In genomic region chr19:35673121-35673804, GRCh38 we compare ENCODE assay signal across 9 cellular contexts. TPM values are rescaled to one million over a fixed set of nuclear protein-coding genes. Genes with fewer than 3 reads are reported as not detected.
DNase-seq lines count a peak whose midpoint lies in the region; ATAC-seq and TF ChIP-seq lines count a peak whose summit lies in the region.
"Had no signal": no experiment of that assay in that cellular context is flagged by ENCODE, and none has a peak within 500 bp of the region (broad histone marks: within the 10 kb centered on the region; RNA-seq: fewer than 3 reads in every experiment).

No MANE protein-coding gene starts in this region.

- no peaks in the 10 kb centered on the region for H3K9me3 Mint-ChIP-seq in HFFc6
- no peaks in the 10 kb centered on the region for H3K9me3 Mint-ChIP-seq in stimulated activated naive CD8-positive, alpha-beta T cell treated with anti-CD3 and anti-CD28 coated beads, Interleukin-15, Interleukin-2, amounts not matched to agents 100 ng/mL and 50 ng/mL, for 24 hours

- H4K91ac ChIP-seq in mesenchymal stem cell (ENCODE audit: low read length): peak overlapping the region; percentile 4

- H4K8ac ChIP-seq in mesenchymal stem cell (ENCODE audit: low read length): peak overlapping the region; percentile 59

- CTCF ChIA-PET in AG04449 (lab: Yijun Ruan, JAX): interaction anchor here (1.1 to 1.4 kb wide), 4 partner anchors 8 to 21 kb away, joined by 3 to 5 read pairs (median 4); no protein-coding TSS in a partner anchor

- H3K18ac ChIP-seq in mesenchymal stem cell (ENCODE audit: low read depth in 1 of 2, low read length in 2 of 2): no peak overlapping the region

- H2AK5ac ChIP-seq in mesenchymal stem cell (ENCODE audit: low read length, severe bottlenecking): no peak overlapping the region

- no peaks in the 10 kb centered on the region for H3K36me3 Mint-ChIP-seq in HFFc6 (ENCODE audit: low read depth)
- H3K36me3 Mint-ChIP-seq in stimulated activated naive CD8-positive, alpha-beta T cell treated with anti-CD3 and anti-CD28 coated beads, Interleukin-15, Interleukin-2, amounts not matched to agents 100 ng/mL and 50 ng/mL, for 24 hours (ENCODE audit: low read depth): no peaks in the 10 kb centered on the region

- H3K79me1 ChIP-seq in mesenchymal stem cell (replicated peaks; ENCODE audit: low read length, poor library complexity, severe bottlenecking): no peaks in the 10 kb centered on the region

- H3K27me3 ChIP-seq in mesenchymal stem cell (ENCODE audit: control insufficient read depth in 1 of 2, insufficient read depth in 1 of 2, low read length in 2 of 2): peaks cover 11 to 33% of the 10 kb centered on the region in 2 experiments

- POLR2A ChIA-PET in AG04449 (lab: Yijun Ruan, JAX): interaction anchor here (1.1 kb wide), 1 partner anchor 30 kb away, joined by 3 read pairs; no protein-coding TSS in a partner anchor

- WGBS in mesenchymal stem cell: 4% methylated on average over 29 of the region's 39 CpGs

- H3K27ac ChIP-seq in mesenchymal stem cell (ENCODE audit: low read length, poor library complexity, severe bottlenecking): no peak overlapping the region

- peak overlapping the region; percentile 97 for H2AFZ ChIP-seq in mesenchymal stem cell (ENCODE audit: low read depth, low read length)

- peak overlapping the region; percentile 67 for H3K9ac ChIP-seq in mesenchymal stem cell (ENCODE audit: low read length)

- no peaks in the 10 kb centered on the region for H3K36me3 ChIP-seq in mesenchymal stem cell (ENCODE audit: control insufficient read depth in 1 of 2, insufficient read depth in 2 of 2, low read depth in 1 of 2, low read length in 2 of 2)

- H2BK15ac ChIP-seq in mesenchymal stem cell (ENCODE audit: low read depth, poor library complexity, severe bottlenecking): no peak overlapping the region

- H3K27me3 Mint-ChIP-seq in HFFc6 (ENCODE audit: insufficient read depth): peaks cover 26% of the 10 kb centered on the region
- peaks cover 42% of the 10 kb centered on the region for H3K27me3 Mint-ChIP-seq in stimulated activated naive CD8-positive, alpha-beta T cell treated with anti-CD3 and anti-CD28 coated beads, Interleukin-15, Interleukin-2, amounts not matched to agents 100 ng/mL and 50 ng/mL, for 24 hours

- H3K14ac ChIP-seq in mesenchymal stem cell (ENCODE audit: low read length in 2 of 2): peak overlapping the region in 1 of 2 experiments; percentile 93

- H3K4me2 ChIP-seq in mesenchymal stem cell (ENCODE audit: low read length, poor library complexity, severe bottlenecking): peak overlapping the region; percentile 85

- no peak overlapping the region for H3K4ac ChIP-seq in mesenchymal stem cell (ENCODE audit: low read depth in 1 of 2, low read length in 2 of 2)

- H3K4me3 ChIP-seq in AG04449 (ENCODE audit: low read depth, low read length): peak overlapping the region; percentile 46
- peak overlapping the region; percentile 49 to 65 for H3K4me3 ChIP-seq in mesenchymal stem cell (ENCODE audit: insufficient read depth in 1 of 2, low read depth in 1 of 2, low read length in 2 of 2)

- TF ChIP-seq CTCF in AG04449 (IDR thresholded peaks at IDR 0.05; ENCODE audit: insufficient read depth, low read length, missing control alignments) (no peak), HFFc6 (IDR thresholded peaks at IDR 0.05) (no peak)

- peaks cover 8% of the 10 kb centered on the region for H3K4me1 Mint-ChIP-seq in HFFc6 (ENCODE audit: low read depth)
- H3K4me1 Mint-ChIP-seq in stimulated activated naive CD8-positive, alpha-beta T cell treated with anti-CD3 and anti-CD28 coated beads, Interleukin-15, Interleukin-2, amounts not matched to agents 100 ng/mL and 50 ng/mL, for 24 hours (ENCODE audit: low read depth): peaks cover 9% of the 10 kb centered on the region

- DNase-seq in AG04449 (ENCODE audit: low read depth, low spot score): no peak
- peak; percentile 75 for DNase-seq in HFFc6
- peak; percentile 52 for DNase-seq in dedifferentiated amniotic fluid mesenchymal stem cell (ENCODE audit: extremely low spot score)
- DNase-seq in mesenchymal stem cell: peak; percentile 75
- DNase-seq in hippocampal formation (lab: John Stamatoyannopoulos, UW): no peak

- H2BK12ac ChIP-seq in mesenchymal stem cell (ENCODE audit: low read length in 2 of 2): no peak overlapping the region

- no peak overlapping the region for H2BK120ac ChIP-seq in mesenchymal stem cell (ENCODE audit: low read depth, low read length)

- peaks cover 7% of the 10 kb centered on the region for H3K4me1 ChIP-seq in mesenchymal stem cell (ENCODE audit: control insufficient read depth, insufficient read depth, low read depth, low read length)

- peak overlapping the region; percentile 85 for H3K4me3 Mint-ChIP-seq in HFFc6
- H3K4me3 Mint-ChIP-seq in stimulated activated naive CD8-positive, alpha-beta T cell treated with anti-CD3 and anti-CD28 coated beads, Interleukin-15, Interleukin-2, amounts not matched to agents 100 ng/mL and 50 ng/mL, for 24 hours: peak overlapping the region; percentile 65

- H3K9me3 ChIP-seq in mesenchymal stem cell (ENCODE audit: control insufficient read depth, low read length): no peaks in the 10 kb centered on the region

- peak overlapping the region in 1 of 2 experiments; percentile 89 for H3K23ac ChIP-seq in mesenchymal stem cell (ENCODE audit: low read length in 2 of 2)

- ATAC-seq in activated CD4-positive, CD25-positive, alpha-beta regulatory T cell treated with anti-CD3 and anti-CD28 coated beads, Interleukin-2, amount 50 U/mL, for 24 hours: peak; percentile 87 to 96
- ATAC-seq in HG02970 (IDR thresholded peaks at IDR 0.05; ENCODE audit: low FRiP score, unreplicated experiment): no peak

- H3K27ac Mint-ChIP-seq in HFFc6: peak overlapping the region; percentile 72
- H3K27ac Mint-ChIP-seq in stimulated activated naive CD8-positive, alpha-beta T cell treated with anti-CD3 and anti-CD28 coated beads, Interleukin-15, Interleukin-2, amounts not matched to agents 100 ng/mL and 50 ng/mL, for 24 hours: peak overlapping the region; percentile 52

- H2BK5ac ChIP-seq in mesenchymal stem cell (ENCODE audit: low read depth, low read length, poor library complexity, severe bottlenecking): no peak overlapping the region

RNA-seq across cellular contexts. Expression of gene UPK1A, which starts 6.9 kb away (rescaled TPM):
- total RNA-seq in HFFc6 (2021; fragmentation: NEBNext Ultra II Directional; extraction: Animal tissue kit (Norgen Biotek cat#: 25700)): under 1 TPM in 1 of 6 experiments, not detected in 5; 0.18 TPM
- polyA plus RNA-seq in mesenchymal stem cell (2013, experiment 1 of 2): 0.03 TPM
- polyA plus RNA-seq in mesenchymal stem cell (2013, experiment 2 of 2): 0.05 TPM
- total RNA-seq: pulmonary artery endothelial cell had no signal

RNA-seq across cellular contexts. Expression of gene COX6B1, which starts 25.1 kb away (rescaled TPM):
- total RNA-seq in HFFc6 (2021; fragmentation: NEBNext Ultra II Directional; extraction: Animal tissue kit (Norgen Biotek cat#: 25700)): 100 to 1,000 TPM; 375 to 463 (median 413) TPM
- polyA plus RNA-seq in mesenchymal stem cell (2013, experiment 1 of 2): 690 TPM
- polyA plus RNA-seq in mesenchymal stem cell (2013, experiment 2 of 2): 727 TPM

RNA-seq across cellular contexts. Expression of gene ZBTB32, which starts 31.1 kb away (rescaled TPM):
- not detected for total RNA-seq in HFFc6 (2021; fragmentation: NEBNext Ultra II Directional; extraction: Animal tissue kit (Norgen Biotek cat#: 25700))
- not detected for polyA plus RNA-seq in mesenchymal stem cell (2013, experiment 1 of 2)
- polyA plus RNA-seq in mesenchymal stem cell (2013, experiment 2 of 2): not detected
- total RNA-seq: pulmonary artery endothelial cell had no signal

RNA-seq across cellular contexts. Expression of gene ETV2, which starts 31.7 kb away (rescaled TPM):
- 1 to 10 TPM in 5 of 6 experiments, under 1 TPM in 1; 0.71 to 2.2 (median 1.4) TPM for total RNA-seq in HFFc6 (2021; fragmentation: NEBNext Ultra II Directional; extraction: Animal tissue kit (Norgen Biotek cat#: 25700))
- 2.4 TPM for polyA plus RNA-seq in mesenchymal stem cell (2013, experiment 1 of 2)
- 3.2 TPM for polyA plus RNA-seq in mesenchymal stem cell (2013, experiment 2 of 2)

RNA-seq across cellular contexts. Expression of gene RBM42, which starts 44.4 kb away (rescaled TPM):
- total RNA-seq in HFFc6 (2021; fragmentation: NEBNext Ultra II Directional; extraction: Animal tissue kit (Norgen Biotek cat#: 25700)): 100 to 1,000 TPM; 110 to 129 (median 120) TPM
- polyA plus RNA-seq in mesenchymal stem cell (2013, experiment 1 of 2): 45.9 TPM
- 46.1 TPM for polyA plus RNA-seq in mesenchymal stem cell (2013, experiment 2 of 2)

Comparison
In these comparisons a context has a peak if more than half of its experiments do, and no peak if none do; other contexts are left out.
1. DNase-seq: peak in HFFc6 (single experiment), dedifferentiated amniotic fluid mesenchymal stem cell (single experiment) and mesenchymal stem cell (single experiment); none in AG04449 (single experiment) and hippocampal formation (0 of 2).